Comparison of ENCODE assay signal across 1 cellular context in genomic region chr15:41827880-41828746, GRCh38.
TF ChIP-seq lines count a peak whose summit lies in the region.

Gene JMJD7 (plus strand): TSS chr15:41828092. CDS start chr15:41828125, 33 bp downstream.

TF ChIP-seq in HEK293, 187 proteins besides CTCF, POLR2A, EP300 and RAD21 (continued from another document):
- TF ChIP-seq ZBTB49 (tag by site-specific recombination; IDR thresholded peaks at IDR 0.05; ENCODE audit: low read depth) (no peak), ZNF629 (tag by site-specific recombination; IDR thresholded peaks at IDR 0.05) (peak; percentile 18; the same call in 1 of the 2 replicates), SP7 (tag by site-specific recombination; IDR thresholded peaks at IDR 0.05) (peak; percentile 51; the same call in 1 of the 2 replicates), OVOL3 (tag by site-specific recombination; IDR thresholded peaks at IDR 0.05) (no peak), ZNF530 (tag by site-specific recombination; IDR thresholded peaks at IDR 0.05; ENCODE audit: low read depth) (no peak), ZSCAN18 (tag by site-specific recombination; IDR thresholded peaks at IDR 0.05) (no peak), GLIS1 (tag by site-specific recombination; IDR thresholded peaks at IDR 0.05) (peak; percentile 81), KLF17 (tag by site-specific recombination; IDR thresholded peaks at IDR 0.05) (peak; percentile 61), ZBTB48 (tag by site-specific recombination; IDR thresholded peaks at IDR 0.05) (peak; percentile 27; the same call in 1 of the 2 replicates), GLIS2 (tag by site-specific recombination; IDR thresholded peaks at IDR 0.05) (peak; percentile 72; the same call in 1 of the 2 replicates), ZNF223 (tag by site-specific recombination; IDR thresholded peaks at IDR 0.05) (no peak), ZNF423 (tag by site-specific recombination; IDR thresholded peaks at IDR 0.05) (0 out of 2 replicates have a peak, but pooled peaks have one; percentile 47), ZNF660 (tag by site-specific recombination; IDR thresholded peaks at IDR 0.05) (no peak), KLF9 (tag by site-specific recombination; IDR thresholded peaks at IDR 0.05; ENCODE audit: low read depth) (peak; percentile 44), ZNF529 (tag by site-specific recombination; IDR thresholded peaks at IDR 0.05; ENCODE audit: insufficient replicate concordance) (no peak), ZNF677 (tag by site-specific recombination; IDR thresholded peaks at IDR 0.05) (no peak), KLF8 (tag by site-specific recombination; IDR thresholded peaks at IDR 0.05) (peak; percentile 56), YY1 (tag by site-specific recombination; IDR thresholded peaks at IDR 0.05) (peak; percentile 45; the same call in 1 of the 2 replicates), ZNF350 (tag by site-specific recombination; IDR thresholded peaks at IDR 0.05) (no peak), ZNF426 (tag by site-specific recombination; IDR thresholded peaks at IDR 0.05) (no peak), ZBTB7A (tag by site-specific recombination; IDR thresholded peaks at IDR 0.05; ENCODE audit: low read depth) (peak; percentile 18; the same call in 1 of the 2 replicates), ZFHX2 (tag by site-specific recombination; conservative IDR thresholded peaks at IDR 0.05) (peak; percentile 49), ZNF48 (tag by site-specific recombination; IDR thresholded peaks at IDR 0.05) (no peak), ZBTB26 (tag by site-specific recombination; optimal IDR thresholded peaks at IDR 0.05) (peak; percentile 83), ZNF138 (tag by site-specific recombination; IDR thresholded peaks at IDR 0.05; ENCODE audit: borderline replicate concordance) (no peak), PRDM4 (tag by site-specific recombination; IDR thresholded peaks at IDR 0.05) (no peak), ZNF341 (tag by site-specific recombination; IDR thresholded peaks at IDR 0.05; ENCODE audit: low read depth) (peak; percentile 32; the same call in 1 of the 2 replicates), ZNF501 (tag by site-specific recombination; IDR thresholded peaks at IDR 0.05) (0 out of 2 replicates have a peak, but pooled peaks have one; percentile 42), ZNF792 (tag by site-specific recombination; IDR thresholded peaks at IDR 0.05) (no peak), ZNF174 (tag by site-specific recombination; IDR thresholded peaks at IDR 0.05) (no peak), ZNF37A (tag by site-specific recombination; IDR thresholded peaks at IDR 0.05) (no peak), ZNF76 (tag by site-specific recombination; IDR thresholded peaks at IDR 0.05; ENCODE audit: borderline replicate concordance, low read depth) (peak; percentile 38; the same call in 1 of the 2 replicates), ZNF600 (tag by site-specific recombination; IDR thresholded peaks at IDR 0.05) (0 out of 2 replicates have a peak, but pooled peaks have one; percentile 25)
- TF ChIP-seq, protein P1, sequence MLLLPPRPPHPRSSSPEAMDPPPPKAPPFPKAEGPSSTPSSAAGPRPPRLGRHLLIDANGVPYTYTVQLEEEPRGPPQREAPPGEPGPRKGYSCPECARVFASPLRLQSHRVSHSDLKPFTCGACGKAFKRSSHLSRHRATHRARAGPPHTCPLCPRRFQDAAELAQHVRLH (tag by site-specific recombination; IDR thresholded peaks at IDR 0.05) = no peak
- TF ChIP-seq, protein P2, sequence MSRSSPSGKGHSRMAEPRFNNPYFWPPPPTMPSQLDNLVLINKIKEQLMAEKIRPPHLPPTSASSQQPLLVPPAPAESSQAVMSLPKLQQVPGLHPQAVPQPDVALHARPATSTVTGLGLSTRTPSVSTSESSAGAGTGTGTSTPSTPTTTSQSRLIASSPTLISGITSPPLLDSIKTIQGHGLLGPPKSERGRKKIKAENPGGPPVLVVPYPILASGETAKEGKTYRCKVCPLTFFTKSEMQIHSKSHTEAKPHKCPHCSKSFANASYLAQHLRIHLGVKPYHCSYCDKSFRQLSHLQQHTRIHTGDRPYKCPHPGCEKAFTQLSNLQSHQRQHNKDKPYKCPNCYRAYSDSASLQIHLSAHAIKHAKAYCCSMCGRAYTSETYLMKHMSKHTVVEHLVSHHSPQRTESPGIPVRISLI (tag by site-specific recombination; IDR thresholded peaks at IDR 0.05) = no peak
- TF ChIP-seq, protein P3, sequence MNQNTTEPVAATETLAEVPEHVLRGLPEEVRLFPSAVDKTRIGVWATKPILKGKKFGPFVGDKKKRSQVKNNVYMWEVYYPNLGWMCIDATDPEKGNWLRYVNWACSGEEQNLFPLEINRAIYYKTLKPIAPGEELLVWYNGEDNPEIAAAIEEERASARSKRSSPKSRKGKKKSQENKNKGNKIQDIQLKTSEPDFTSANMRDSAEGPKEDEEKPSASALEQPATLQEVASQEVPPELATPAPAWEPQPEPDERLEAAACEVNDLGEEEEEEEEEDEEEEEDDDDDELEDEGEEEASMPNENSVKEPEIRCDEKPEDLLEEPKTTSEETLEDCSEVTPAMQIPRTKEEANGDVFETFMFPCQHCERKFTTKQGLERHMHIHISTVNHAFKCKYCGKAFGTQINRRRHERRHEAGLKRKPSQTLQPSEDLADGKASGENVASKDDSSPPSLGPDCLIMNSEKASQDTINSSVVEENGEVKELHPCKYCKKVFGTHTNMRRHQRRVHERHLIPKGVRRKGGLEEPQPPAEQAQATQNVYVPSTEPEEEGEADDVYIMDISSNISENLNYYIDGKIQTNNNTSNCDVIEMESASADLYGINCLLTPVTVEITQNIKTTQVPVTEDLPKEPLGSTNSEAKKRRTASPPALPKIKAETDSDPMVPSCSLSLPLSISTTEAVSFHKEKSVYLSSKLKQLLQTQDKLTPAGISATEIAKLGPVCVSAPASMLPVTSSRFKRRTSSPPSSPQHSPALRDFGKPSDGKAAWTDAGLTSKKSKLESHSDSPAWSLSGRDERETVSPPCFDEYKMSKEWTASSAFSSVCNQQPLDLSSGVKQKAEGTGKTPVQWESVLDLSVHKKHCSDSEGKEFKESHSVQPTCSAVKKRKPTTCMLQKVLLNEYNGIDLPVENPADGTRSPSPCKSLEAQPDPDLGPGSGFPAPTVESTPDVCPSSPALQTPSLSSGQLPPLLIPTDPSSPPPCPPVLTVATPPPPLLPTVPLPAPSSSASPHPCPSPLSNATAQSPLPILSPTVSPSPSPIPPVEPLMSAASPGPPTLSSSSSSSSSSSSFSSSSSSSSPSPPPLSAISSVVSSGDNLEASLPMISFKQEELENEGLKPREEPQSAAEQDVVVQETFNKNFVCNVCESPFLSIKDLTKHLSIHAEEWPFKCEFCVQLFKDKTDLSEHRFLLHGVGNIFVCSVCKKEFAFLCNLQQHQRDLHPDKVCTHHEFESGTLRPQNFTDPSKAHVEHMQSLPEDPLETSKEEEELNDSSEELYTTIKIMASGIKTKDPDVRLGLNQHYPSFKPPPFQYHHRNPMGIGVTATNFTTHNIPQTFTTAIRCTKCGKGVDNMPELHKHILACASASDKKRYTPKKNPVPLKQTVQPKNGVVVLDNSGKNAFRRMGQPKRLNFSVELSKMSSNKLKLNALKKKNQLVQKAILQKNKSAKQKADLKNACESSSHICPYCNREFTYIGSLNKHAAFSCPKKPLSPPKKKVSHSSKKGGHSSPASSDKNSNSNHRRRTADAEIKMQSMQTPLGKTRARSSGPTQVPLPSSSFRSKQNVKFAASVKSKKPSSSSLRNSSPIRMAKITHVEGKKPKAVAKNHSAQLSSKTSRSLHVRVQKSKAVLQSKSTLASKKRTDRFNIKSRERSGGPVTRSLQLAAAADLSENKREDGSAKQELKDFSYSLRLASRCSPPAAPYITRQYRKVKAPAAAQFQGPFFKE (tag by site-specific recombination; IDR thresholded peaks at IDR 0.05; ENCODE audit: borderline replicate concordance) = no peak
- TF ChIP-seq, protein P4, sequence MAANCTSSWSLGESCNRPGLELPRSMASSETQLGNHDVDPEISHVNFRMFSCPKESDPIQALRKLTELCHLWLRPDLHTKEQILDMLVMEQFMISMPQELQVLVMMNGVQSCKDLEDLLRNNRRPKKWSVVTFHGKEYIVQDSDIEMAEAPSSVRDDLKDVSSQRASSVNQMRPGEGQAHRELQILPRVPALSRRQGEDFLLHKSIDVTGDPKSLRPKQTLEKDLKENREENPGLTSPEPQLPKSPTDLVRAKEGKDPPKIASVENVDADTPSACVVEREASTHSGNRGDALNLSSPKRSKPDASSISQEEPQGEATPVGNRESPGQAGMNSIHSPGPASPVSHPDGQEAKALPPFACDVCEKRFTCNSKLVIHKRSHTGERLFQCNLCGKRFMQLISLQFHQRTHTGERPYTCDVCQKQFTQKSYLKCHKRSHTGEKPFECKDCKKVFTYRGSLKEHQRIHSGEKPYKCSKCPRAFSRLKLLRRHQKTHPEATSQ (tag by site-specific recombination; IDR thresholded peaks at IDR 0.05) = no peak
- TF ChIP-seq, protein P5, sequence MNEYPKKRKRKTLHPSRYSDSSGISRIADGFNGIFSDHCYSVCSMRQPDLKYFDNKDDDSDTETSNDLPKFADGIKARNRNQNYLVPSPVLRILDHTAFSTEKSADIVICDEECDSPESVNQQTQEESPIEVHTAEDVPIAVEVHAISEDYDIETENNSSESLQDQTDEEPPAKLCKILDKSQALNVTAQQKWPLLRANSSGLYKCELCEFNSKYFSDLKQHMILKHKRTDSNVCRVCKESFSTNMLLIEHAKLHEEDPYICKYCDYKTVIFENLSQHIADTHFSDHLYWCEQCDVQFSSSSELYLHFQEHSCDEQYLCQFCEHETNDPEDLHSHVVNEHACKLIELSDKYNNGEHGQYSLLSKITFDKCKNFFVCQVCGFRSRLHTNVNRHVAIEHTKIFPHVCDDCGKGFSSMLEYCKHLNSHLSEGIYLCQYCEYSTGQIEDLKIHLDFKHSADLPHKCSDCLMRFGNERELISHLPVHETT (tag by site-specific recombination; IDR thresholded peaks at IDR 0.05) = no peak
